11 cellular contexts compared by ENCODE assay signal in genomic region chr2:143468341-143468888, GRCh38.
DNase-seq lines count a peak whose midpoint lies in the region; ATAC-seq, FAIRE-seq and TF ChIP-seq lines count a peak whose summit lies in the region.
"Had no signal": no experiment of that assay in that cellular context is flagged by ENCODE, and none has a peak within 500 bp of the region (broad histone marks: within the 10 kb centered on the region; RNA-seq: fewer than 3 reads in every experiment).

No MANE protein-coding gene starts in this region.

- no peak overlapping the region for H3K9ac ChIP-seq in kidney (ENCODE audit: low read length in 2 of 2)

- H3K36me3 ChIP-seq in kidney (ENCODE audit: control insufficient read depth in 1 of 2, insufficient read depth in 2 of 2, low read length in 2 of 2): no peaks in the 10 kb centered on the region

- H3K4me3 ChIP-seq in GM12865 (ENCODE audit: low read depth, low read length) (no peak overlapping the region), kidney (ENCODE audit: low read length in 2 of 2) (no peak overlapping the region)

- no peak overlapping the region for H3K27ac ChIP-seq in kidney (ENCODE audit: low read depth in 2 of 2, low read length in 2 of 2)
- H3K27ac ChIP-seq: epithelial cell of prostate had no signal

- no peak for FAIRE-seq in kidney (lab: Jason Lieb, UNC)

- intact Hi-C loops in kidney (cut with DNase I): no loop called here

- ATAC-seq in GM19025 (IDR thresholded peaks at IDR 0.05; ENCODE audit: low read depth, unreplicated experiment) (peak; percentile 66), HG02623 (IDR thresholded peaks at IDR 0.05; ENCODE audit: unreplicated experiment) (peak; percentile 66), HG03457 (IDR thresholded peaks at IDR 0.05; ENCODE audit: unreplicated experiment) (peak; percentile 50)

- H3K9me3 ChIP-seq in kidney (ENCODE audit: control insufficient read depth in 1 of 2, low read length in 2 of 2): no peaks in the 10 kb centered on the region

- TF ChIP-seq CTCF in GM12865 (IDR thresholded peaks at IDR 0.05; ENCODE audit: insufficient read depth, low read depth, low read length, missing control alignments) (no peak), kidney (IDR thresholded peaks at IDR 0.05; ENCODE audit: borderline replicate concordance, extremely low read depth, insufficient read depth) (no peak)

- DNase-seq in GM12865 (ENCODE audit: low read depth) (peak; percentile 74), NCI-H226 (no peak), nucleus accumbens (lab: John Stamatoyannopoulos, UW) (no peak), kidney (no peak)
- no peak for DNase-seq in stimulated activated CD4-positive, alpha-beta T cell treated with anti-CD3 and anti-CD28 coated beads, Interleukin-4, amount 100 ng/mL, for 4 hours
- DNase-seq: C1 segment of cervical spinal cord, islet precursor cell had no signal

- H3K4me1 ChIP-seq in kidney (ENCODE audit: control insufficient read depth in 1 of 2, insufficient read depth in 1 of 2, low read depth in 1 of 2, low read length in 2 of 2): no peaks in the 10 kb centered on the region
